ENCODE assay signal across 8 cellular contexts in the genomic region with DNA sequence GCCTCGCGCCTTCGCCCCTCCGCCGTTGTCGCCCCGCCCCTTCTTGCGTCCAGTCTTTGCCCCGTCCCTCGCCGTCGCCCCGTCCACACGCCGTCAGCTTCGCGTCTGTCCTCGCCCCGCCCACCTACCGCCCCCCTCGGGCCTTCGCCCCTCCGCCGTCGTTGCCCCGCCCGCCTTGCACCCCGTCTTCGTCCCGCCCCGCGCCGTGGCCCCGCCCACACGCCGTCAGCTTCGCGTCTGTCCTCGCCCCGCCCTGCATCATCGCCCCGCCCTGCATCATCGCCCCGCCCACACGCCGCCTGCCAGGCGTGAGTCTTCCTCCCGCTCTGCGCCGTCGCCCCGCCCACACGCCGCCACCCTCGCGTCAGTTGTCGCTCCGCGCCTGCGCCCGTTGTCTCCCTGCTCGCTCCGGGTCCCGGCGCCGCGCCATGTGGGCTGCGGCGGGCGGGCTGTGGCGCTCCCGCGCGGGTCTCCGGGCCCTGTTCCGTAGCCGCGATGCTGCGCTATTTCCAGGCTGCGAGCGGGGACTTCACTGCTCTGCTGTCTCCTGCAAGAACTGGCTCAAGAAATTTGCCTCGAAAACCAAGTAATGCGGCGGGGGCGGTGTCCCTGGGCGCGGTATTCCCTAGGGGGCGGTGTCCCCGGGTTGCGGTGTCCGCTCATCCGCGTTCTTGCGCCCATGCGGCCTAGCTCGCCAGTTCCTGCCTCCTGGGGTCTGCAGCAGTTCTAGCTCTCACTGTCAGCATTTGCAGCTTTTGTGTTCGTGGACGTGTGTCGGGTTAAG. TPM values are rescaled to one million over a fixed set of nuclear protein-coding genes. Genes with fewer than 3 reads are reported as not detected.
DNase-seq lines count a peak whose midpoint lies in the region; ATAC-seq and TF ChIP-seq lines count a peak whose summit lies in the region.

Gene RBFA (plus strand): TSS at position 367 of the 784 bp plus-strand sequence. CDS start 62 bp downstream, at position 429.

- H3K27me3 ChIP-seq in PC-3 (ENCODE audit: low read length) (no peaks in the 10 kb centered on the region), esophagus (ENCODE audit: control insufficient read depth in 1 of 2, insufficient read depth in 2 of 2, low read length in 2 of 2) (no peaks in the 10 kb centered on the region), muscle layer of colon (ENCODE audit: control insufficient read depth in 1 of 2, insufficient read depth in 2 of 2, low read length in 2 of 2) (no peaks in the 10 kb centered on the region)

- H4K20me1 ChIP-seq in PC-3 (ENCODE audit: low read length): peaks cover 6% of the 10 kb centered on the region; the same call in 1 of the 2 replicates

- 1% methylated on average over 84 to 99 of the region's 99 CpGs for WGBS in esophagus, 2 donors

- no peaks in the 10 kb centered on the region for H3K9me2 ChIP-seq in PC-3 (replicated peaks; ENCODE audit: low read length)

- ATAC-seq in GM21619 (IDR thresholded peaks at IDR 0.05; ENCODE audit: unreplicated experiment) (peak; percentile 73), PC-3 (peak; percentile 76)

- H3F3A ChIP-seq in PC-3 (ENCODE audit: low read length, unreplicated experiment): no peaks in the 10 kb centered on the region

- H3K4me2 ChIP-seq in PC-3 (ENCODE audit: low read length): peak within 1 kb of the TSS; percentile 96

- H3K9ac ChIP-seq in PC-3 (ENCODE audit: low read length) (peak within 1 kb of the TSS; percentile 94), muscle layer of colon (ENCODE audit: low read length) (peak within 1 kb of the TSS; percentile 65)

- CTCF ChIA-PET in PC-3 (lab: Charles Lee): interaction anchor here (0.7 kb wide), 3 partner anchors 90 to 118 kb away, joined by 3 read pairs; no protein-coding TSS in a partner anchor

- intact Hi-C loops in PC-3 (cut with micrococcal nuclease): loop anchor here (2.0 kb wide), 1 partner anchor 111 kb away; no protein-coding TSS in a partner anchor

- POLR2A ChIA-PET in PC-3 (lab: Charles Lee; ENCODE audit: unreplicated experiment): interaction anchor here (0.7 to 0.8 kb wide), 2 partner anchors 24 to 42 kb away, joined by 9 to 24 read pairs; no protein-coding TSS in a partner anchor

- DNase-seq in DMS153 treated with DMSO at 0.1 percent for 48 hours (lab: John Stamatoyannopoulos, UW; ENCODE audit: unreplicated experiment) (peak; percentile 96), PC-3 (peak; percentile 95)
- DNase-seq in Jurkat, Clone E6-1 (ENCODE audit: low read depth, low spot score): peak; percentile 92
- peak; percentile 99 for DNase-seq in activated T-cell treated with anti-CD3 and anti-CD28 coated beads, Interleukin-2, amount 50 U/mL, for 1 hour
- peak; percentile 100 for DNase-seq in stimulated activated CD8-positive, alpha-beta memory T cell treated with anti-CD3 and anti-CD28 coated beads, Interleukin-7, amount 100 ng/mL, for 24 hours (ENCODE audit: low read depth)

- peak; percentile 56; the same call in 1 of the 2 replicates for TF ChIP-seq CTCF in PC-3 (conservative IDR thresholded peaks at IDR 0.05; ENCODE audit: low read depth, low read length)

- no TSS peak for BruUV-seq in PC-3 (replicated peaks; lab: Mats Ljungman, UMichigan)

- H3K4me3 ChIP-seq in Jurkat, Clone E6-1 (ENCODE audit: low read length): peak within 1 kb of the TSS; percentile 93
- H3K4me3 ChIP-seq in PC-3 (ENCODE audit: low read length) (peak within 1 kb of the TSS; percentile 97), esophagus (ENCODE audit: low read depth in 1 of 2, low read length in 2 of 2) (peak within 1 kb of the TSS; percentile 72 to 91), muscle layer of colon (ENCODE audit: low read depth in 1 of 2, low read length in 2 of 2) (peak within 1 kb of the TSS; percentile 84 to 90)

- H3K79me2 ChIP-seq in PC-3 (ENCODE audit: low read length): peaks cover 40% of the 10 kb centered on the region

- H3K9me3 ChIP-seq in PC-3 (ENCODE audit: low read length) (no peaks in the 10 kb centered on the region), esophagus (ENCODE audit: control insufficient read depth in 2 of 2, insufficient read depth in 1 of 2, low read depth in 1 of 2, low read length in 1 of 2) (no peaks in the 10 kb centered on the region), muscle layer of colon (ENCODE audit: low read length) (no peaks in the 10 kb centered on the region)

- peaks cover 14% of the 10 kb centered on the region; the same call in 1 of the 2 replicates for H3K4me1 ChIP-seq in PC-3 (ENCODE audit: insufficient read depth, low read length)
- H3K4me1 ChIP-seq in esophagus (ENCODE audit: control insufficient read depth in 2 of 2, insufficient read depth in 2 of 2, low read length in 1 of 2): peaks cover 2 to 6% of the 10 kb centered on the region in 2 donors
- H3K4me1 ChIP-seq in muscle layer of colon (ENCODE audit: insufficient read depth, low read length): peaks cover 7% of the 10 kb centered on the region

- H3K27ac ChIP-seq in PC-3 (ENCODE audit: low read length) (peak within 1 kb of the TSS; percentile 78), esophagus (ENCODE audit: low read depth in 2 of 2, low read length in 1 of 2) (peak within 1 kb of the TSS; percentile 92 to 97), muscle layer of colon (ENCODE audit: low read depth, low read length) (peak within 1 kb of the TSS; percentile 84)

- H3K36me3 ChIP-seq in PC-3 (ENCODE audit: low read depth, low read length) (peaks cover 8% of the 10 kb centered on the region; the same call in 1 of the 2 replicates), esophagus (ENCODE audit: control insufficient read depth in 2 of 2, insufficient read depth in 2 of 2, low read length in 1 of 2) (peaks cover 0 to 11% of the 10 kb centered on the region in 2 donors), muscle layer of colon (ENCODE audit: insufficient read depth, low read length) (peaks cover 14% of the 10 kb centered on the region)

- H2AFZ ChIP-seq in PC-3 (ENCODE audit: low read length): peak within 1 kb of the TSS; percentile 96

RNA-seq across cellular contexts. Expression of gene RBFA, which starts in this region (rescaled TPM):
- polyA plus RNA-seq in Jurkat, Clone E6-1 (2012; ENCODE audit: insufficient read depth, insufficient read length): 64.9 TPM
- 38.9 and 50.7 TPM in 2 replicates for total RNA-seq in PC-3 (2014; rRNA removed)
- polyA plus RNA-seq in esophagus: 10 to 100 TPM; 10.5 to 19.5 TPM

Comparison
In these comparisons a context has a peak if more than half of its experiments do, and no peak if none do; other contexts are left out.
1. Peak in every context shown above with its lines: DNase-seq, ATAC-seq, H3K4me3 ChIP-seq and H3K27ac ChIP-seq.